ENCODE assay signal across 8 cellular contexts in the genomic region with DNA sequence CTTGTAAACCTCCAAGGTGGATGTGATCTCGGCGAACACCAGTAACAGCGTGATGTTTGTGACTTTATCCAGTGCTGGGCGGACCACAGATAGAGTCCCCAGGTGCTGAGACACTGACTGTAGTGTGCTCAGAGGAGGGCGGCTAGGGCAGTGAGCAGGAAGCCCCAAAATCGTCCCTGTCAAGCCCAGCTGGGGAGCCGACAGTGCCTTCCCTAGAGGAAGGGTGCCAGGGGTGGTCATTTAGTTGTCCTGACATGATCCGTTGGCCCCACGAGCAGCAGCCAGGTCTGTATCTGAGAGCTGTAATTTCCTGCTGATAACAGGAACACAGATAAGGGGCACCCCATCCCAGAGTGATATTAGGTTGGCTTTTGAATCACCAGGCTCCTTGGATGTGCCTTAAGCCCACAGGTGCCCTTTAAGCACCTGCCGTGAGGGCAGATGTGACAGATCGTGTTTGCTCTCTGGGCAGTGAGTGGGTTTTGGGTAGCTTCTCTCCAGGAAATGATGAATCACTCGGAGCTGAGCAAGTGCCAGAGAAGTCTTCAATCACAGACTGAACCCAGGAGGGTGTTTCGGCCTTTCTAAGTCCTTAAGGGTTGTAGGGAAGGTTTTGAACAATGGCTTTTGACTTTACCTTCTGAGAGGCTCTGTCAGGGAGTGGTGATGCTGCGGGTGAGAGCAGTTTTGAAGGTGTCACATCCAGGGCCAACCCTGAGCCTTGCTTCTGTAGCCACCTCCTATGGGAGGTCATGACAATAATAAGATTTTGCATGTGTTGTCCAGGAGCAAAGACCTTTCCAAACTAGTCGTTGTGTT. TPM values are rescaled to one million over a fixed set of nuclear protein-coding genes. Genes with fewer than 3 reads are reported as not detected.
DNase-seq lines count a peak whose midpoint lies in the region; ATAC-seq and TF ChIP-seq lines count a peak whose summit lies in the region.

No MANE protein-coding gene starts in this region.

- H3K4me1 ChIP-seq in adipocyte (ENCODE audit: control insufficient read depth, insufficient read depth, low read length) (peaks cover 47% of the 10 kb centered on the region), tibial artery (peaks cover 0 to 43% (median 16%) of the 10 kb centered on the region in 4 donors)

- ATAC-seq in GM19468 (IDR thresholded peaks at IDR 0.05; ENCODE audit: extremely low read depth, unreplicated experiment) (peak; percentile 1), left colon (peak; percentile 59)

- intact Hi-C loops in left colon (cut with DNase I, micrococcal nuclease) (no loop called here), tibial artery (cut with DNase I; ENCODE audit: low total_unique reads) (no loop called here)

- H3K4me3 ChIP-seq in adipocyte (ENCODE audit: low read length) (no peak overlapping the region), tibial artery (peak overlapping the region in 1 of 2 donors; percentile 14)

- TF ChIP-seq CTCF in tibial artery (IDR thresholded peaks at IDR 0.05) = no peak

- H3K36me3 ChIP-seq in adipocyte (ENCODE audit: control insufficient read depth, insufficient read depth, low read length, severe bottlenecking) (peaks cover 15% of the 10 kb centered on the region), tibial artery (no peaks in the 10 kb centered on the region)

- no peaks in the 10 kb centered on the region for H3K27me3 ChIP-seq in adipocyte (replicated peaks; ENCODE audit: control insufficient read depth, insufficient read depth, low read length)
- H3K27me3 ChIP-seq in tibial artery = no peaks in the 10 kb centered on the region

- H3K9ac ChIP-seq in adipocyte (ENCODE audit: low read length) = no peak overlapping the region

- peak; percentile 72 for DNase-seq in COLO668 (lab: John Stamatoyannopoulos, UW; ENCODE audit: unreplicated experiment)
- DNase-seq in HPDE6-E6E7 (ENCODE audit: extremely low spot score) = peak; percentile 63
- peak; percentile 25 for DNase-seq in SKM-1 treated with dmso at 0.1 percent for 144 hours (lab: John Stamatoyannopoulos, UW; ENCODE audit: unreplicated experiment)
- DNase-seq in adipocyte (ENCODE audit: low read depth) = peak; percentile 63
- DNase-seq in left colon = peak; percentile 46 to 69
- peak; percentile 73 for DNase-seq in stimulated activated CD8-positive, alpha-beta memory T cell treated with anti-CD3 and anti-CD28 coated beads, Interleukin-4, amount 100 ng/mL, for 48 hours
- no peak for DNase-seq in tibial artery

- H3K27ac ChIP-seq in tibial artery = peak overlapping the region in 1 of 2 donors; percentile 4

- H3K9me3 ChIP-seq in adipocyte (ENCODE audit: control insufficient read depth, low read length) = no peaks in the 10 kb centered on the region
- H3K9me3 ChIP-seq in tibial artery = no peaks in the 10 kb centered on the region

RNA-seq across cellular contexts. Expression of a gene that starts 7.7 kb away (rescaled TPM):
- 10 to 100 TPM; 24.4 to 34.9 TPM for total RNA-seq in left colon

Comparison
In these comparisons a context has a peak if more than half of its experiments do, and no peak if none do; other contexts are left out.
1. DNase-seq: peak in COLO668 (single experiment), HPDE6-E6E7 (single experiment), SKM-1 treated with dmso at 0.1 percent for 144 hours (single experiment), adipocyte (single experiment), left colon (2 of 2) and stimulated activated CD8-positive, alpha-beta memory T cell treated with anti-CD3 and anti-CD28 coated beads, Interleukin-4, amount 100 ng/mL, for 48 hours (single experiment); none in tibial artery (0 of 2).